ENCODE assay signal across 1 cellular context in the genomic region with DNA sequence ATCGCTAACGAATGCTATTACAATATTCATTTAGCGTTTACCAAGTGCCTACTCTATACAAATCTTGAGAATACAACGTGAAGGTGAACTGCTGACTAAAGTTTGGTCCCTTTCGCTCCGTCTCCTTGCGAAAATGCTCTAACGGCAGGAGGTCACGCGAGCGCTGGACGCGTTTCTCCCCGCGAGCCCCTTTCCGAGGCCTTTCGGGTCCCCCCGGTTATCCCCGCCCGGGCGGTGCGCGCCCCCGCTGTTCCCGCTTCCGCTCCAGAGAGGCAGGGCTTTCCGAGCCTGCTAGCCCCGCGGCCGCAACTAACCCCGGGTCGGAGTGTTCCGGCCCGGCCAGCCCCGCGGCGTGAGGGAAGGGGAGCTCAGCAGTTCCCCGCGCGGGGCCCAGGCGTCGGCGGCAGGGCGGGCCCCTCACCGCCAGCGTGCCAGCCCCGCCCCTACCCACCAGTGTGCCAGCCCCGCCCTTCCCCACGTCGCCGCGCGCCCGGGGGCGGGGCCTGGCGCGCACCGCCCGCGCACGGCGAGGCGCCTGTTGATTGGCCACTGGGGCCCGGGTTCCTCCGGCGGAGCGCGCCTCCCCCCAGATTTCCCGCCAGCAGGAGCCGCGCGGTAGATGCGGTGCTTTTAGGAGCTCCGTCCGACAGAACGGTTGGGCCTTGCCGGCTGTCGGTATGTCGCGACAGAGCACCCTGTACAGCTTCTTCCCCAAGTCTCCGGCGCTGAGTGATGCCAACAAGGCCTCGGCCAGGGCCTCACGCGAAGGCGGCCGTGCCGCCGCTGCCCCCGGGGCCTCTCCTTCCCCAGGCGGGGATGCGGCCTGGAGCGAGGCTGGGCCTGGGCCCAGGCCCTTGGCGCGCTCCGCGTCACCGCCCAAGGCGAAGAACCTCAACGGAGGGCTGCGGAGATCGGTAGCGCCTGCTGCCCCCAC.
TF ChIP-seq lines count a peak whose summit lies in the region.

MSH6 (plus strand) TSS at position 589 of the 934 bp plus-strand sequence; CDS start at position 678, 89 bp downstream.

TF ChIP-seq in HepG2, 621 proteins besides CTCF, POLR2A, EP300 and RAD21 (continued from another document and continues in another):
- TF ChIP-seq, protein P1, sequence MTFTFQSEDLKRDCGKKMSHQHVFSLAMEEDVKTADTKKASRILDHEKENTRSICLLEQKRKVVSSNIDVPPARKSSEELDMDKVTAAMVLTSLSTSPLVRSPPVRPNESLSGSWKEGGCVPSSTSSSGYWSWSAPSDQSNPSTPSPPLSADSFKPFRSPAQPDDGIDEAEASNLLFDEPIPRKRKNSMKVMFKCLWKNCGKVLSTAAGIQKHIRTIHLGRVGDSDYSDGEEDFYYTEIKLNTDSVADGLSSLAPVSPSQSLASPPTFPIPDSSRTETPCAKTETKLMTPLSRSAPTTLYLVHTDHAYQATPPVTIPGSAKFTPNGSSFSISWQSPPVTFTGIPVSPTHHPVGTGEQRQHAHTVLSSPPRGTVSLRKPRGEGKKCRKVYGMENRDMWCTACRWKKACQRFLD (CRISPR knock-in tag; IDR thresholded peaks at IDR 0.05; ENCODE audit: borderline replicate concordance) = peak; percentile 90; the same call in 1 of the 2 replicates
- TF ChIP-seq ZNF605 (CRISPR knock-in tag; IDR thresholded peaks at IDR 0.05) (peak; percentile 70; the same call in 1 of the 2 replicates), ZNF678 (CRISPR knock-in tag; IDR thresholded peaks at IDR 0.05) (no peak), THAP7 (CRISPR knock-in tag; IDR thresholded peaks at IDR 0.05) (peak; percentile 93), ZSCAN31 (CRISPR knock-in tag; IDR thresholded peaks at IDR 0.05; ENCODE audit: low read depth) (peak; percentile 79), ZNF20 (CRISPR knock-in tag; IDR thresholded peaks at IDR 0.05) (peak; percentile 86; the same call in 1 of the 2 replicates), ZBTB43 (CRISPR knock-in tag; conservative IDR thresholded peaks at IDR 0.05) (peak; percentile 92), IKZF4 (CRISPR knock-in tag; IDR thresholded peaks at IDR 0.05; ENCODE audit: borderline replicate concordance, low read depth, not compliant biosample characterization) (peak; percentile 93), ATF7-NPFF (CRISPR knock-in tag; IDR thresholded peaks at IDR 0.05; ENCODE audit: low read depth) (peak; percentile 99), ZNF317 (CRISPR knock-in tag; IDR thresholded peaks at IDR 0.05) (no peak), NPAS2 (CRISPR knock-in tag; IDR thresholded peaks at IDR 0.05; ENCODE audit: borderline replicate concordance) (0 out of 2 replicates have a peak, but pooled peaks have one; percentile 49), ZNF383 (CRISPR knock-in tag; IDR thresholded peaks at IDR 0.05; ENCODE audit: borderline replicate concordance) (no peak), MAFK (conservative IDR thresholded peaks at IDR 0.05 in 1 of 2, IDR thresholded peaks at IDR 0.05 in 1 of 2; ENCODE audit: low read length in 2 of 2) (no peak), ZNF775 (CRISPR knock-in tag; IDR thresholded peaks at IDR 0.05; ENCODE audit: borderline replicate concordance) (no peak; the same call in 1 of the 2 replicates), SNAPC2 (CRISPR knock-in tag; IDR thresholded peaks at IDR 0.05) (peak; percentile 88), HNF4A (CRISPR knock-in tag; IDR thresholded peaks at IDR 0.05) (no peak), ZSCAN12 (CRISPR knock-in tag; IDR thresholded peaks at IDR 0.05) (peak; percentile 96; the same call in 1 of the 2 replicates), GFI1 (CRISPR knock-in tag; IDR thresholded peaks at IDR 0.05; ENCODE audit: borderline replicate concordance) (peak; percentile 92), TEAD3 (CRISPR knock-in tag; optimal IDR thresholded peaks at IDR 0.05; ENCODE audit: borderline replicate concordance) (peak; percentile 66), ZNF225 (CRISPR knock-in tag; IDR thresholded peaks at IDR 0.05) (peak; percentile 89), ZNF331 (CRISPR knock-in tag; IDR thresholded peaks at IDR 0.05) (peak; percentile 56; the same call in 1 of the 2 replicates), KDM4B (CRISPR knock-in tag; IDR thresholded peaks at IDR 0.05) (no peak; the same call in 1 of the 2 replicates), KLF12 (CRISPR knock-in tag; IDR thresholded peaks at IDR 0.05; ENCODE audit: borderline replicate concordance) (peak; percentile 92), ATF6 (CRISPR knock-in tag; conservative IDR thresholded peaks at IDR 0.05) (no peak; the same call in 1 of the 2 replicates), MAFF (IDR thresholded peaks at IDR 0.05; ENCODE audit: low read depth, low read length) (no peak; the same call in 1 of the 2 replicates), YY1 (IDR thresholded peaks at IDR 0.05; ENCODE audit: insufficient read depth, insufficient replicate concordance, low read depth, low read length) (peak; percentile 65), ZNF564 (CRISPR knock-in tag; IDR thresholded peaks at IDR 0.05) (peak; percentile 90), STAT5B (CRISPR knock-in tag; IDR thresholded peaks at IDR 0.05) (0 out of 2 replicates have a peak, but pooled peaks have one; percentile 41), ZNF629 (CRISPR knock-in tag; conservative IDR thresholded peaks at IDR 0.05) (peak; percentile 5), CREB3 (CRISPR knock-in tag; IDR thresholded peaks at IDR 0.05) (peak; percentile 28; the same call in 1 of the 2 replicates), SAP130 (CRISPR knock-in tag; IDR thresholded peaks at IDR 0.05; ENCODE audit: low read depth) (peak; percentile 68), SMAD9 (CRISPR knock-in tag; IDR thresholded peaks at IDR 0.05) (peak; percentile 87), ZNF414 (CRISPR knock-in tag; IDR thresholded peaks at IDR 0.05) (peak; percentile 42; the same call in 1 of the 2 replicates), ZNF737 (CRISPR knock-in tag; IDR thresholded peaks at IDR 0.05; ENCODE audit: borderline replicate concordance) (peak; percentile 76; the same call in 1 of the 2 replicates), STAG1 (CRISPR knock-in tag; IDR thresholded peaks at IDR 0.05) (no peak), CBFB (CRISPR knock-in tag; IDR thresholded peaks at IDR 0.05) (0 out of 2 replicates have a peak, but pooled peaks have one; percentile 33), BRCA1 (CRISPR knock-in tag; IDR thresholded peaks at IDR 0.05) (no peak; the same call in 1 of the 2 replicates), ZNF256 (CRISPR knock-in tag; conservative IDR thresholded peaks at IDR 0.05) (peak; percentile 79), ERF (CRISPR knock-in tag; IDR thresholded peaks at IDR 0.05) (peak; percentile 97), ASH2L (IDR thresholded peaks at IDR 0.05; ENCODE audit: insufficient read length, low read depth, low read length) (peak; percentile 94), GATA4 (IDR thresholded peaks at IDR 0.05; ENCODE audit: borderline replicate concordance, low read depth) (peak; percentile 46; the same call in 1 of the 2 replicates), BHLHE40 (IDR thresholded peaks at IDR 0.05; ENCODE audit: low read length) (peak; percentile 68), ZNF274 (CRISPR knock-in tag; IDR thresholded peaks at IDR 0.05) (peak; percentile 97), KMT2A (CRISPR knock-in tag; IDR thresholded peaks at IDR 0.05) (peak; percentile 60), DNMT3B (CRISPR knock-in tag; conservative IDR thresholded peaks at IDR 0.05) (no peak), GABPB1 (CRISPR knock-in tag; IDR thresholded peaks at IDR 0.05) (peak; percentile 89)
- TF ChIP-seq, protein P2, sequence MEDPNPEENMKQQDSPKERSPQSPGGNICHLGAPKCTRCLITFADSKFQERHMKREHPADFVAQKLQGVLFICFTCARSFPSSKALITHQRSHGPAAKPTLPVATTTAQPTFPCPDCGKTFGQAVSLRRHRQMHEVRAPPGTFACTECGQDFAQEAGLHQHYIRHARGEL (CRISPR knock-in tag; IDR thresholded peaks at IDR 0.05) = 0 out of 2 replicates have a peak, but pooled peaks have one; percentile 49
- TF ChIP-seq, protein P3, sequence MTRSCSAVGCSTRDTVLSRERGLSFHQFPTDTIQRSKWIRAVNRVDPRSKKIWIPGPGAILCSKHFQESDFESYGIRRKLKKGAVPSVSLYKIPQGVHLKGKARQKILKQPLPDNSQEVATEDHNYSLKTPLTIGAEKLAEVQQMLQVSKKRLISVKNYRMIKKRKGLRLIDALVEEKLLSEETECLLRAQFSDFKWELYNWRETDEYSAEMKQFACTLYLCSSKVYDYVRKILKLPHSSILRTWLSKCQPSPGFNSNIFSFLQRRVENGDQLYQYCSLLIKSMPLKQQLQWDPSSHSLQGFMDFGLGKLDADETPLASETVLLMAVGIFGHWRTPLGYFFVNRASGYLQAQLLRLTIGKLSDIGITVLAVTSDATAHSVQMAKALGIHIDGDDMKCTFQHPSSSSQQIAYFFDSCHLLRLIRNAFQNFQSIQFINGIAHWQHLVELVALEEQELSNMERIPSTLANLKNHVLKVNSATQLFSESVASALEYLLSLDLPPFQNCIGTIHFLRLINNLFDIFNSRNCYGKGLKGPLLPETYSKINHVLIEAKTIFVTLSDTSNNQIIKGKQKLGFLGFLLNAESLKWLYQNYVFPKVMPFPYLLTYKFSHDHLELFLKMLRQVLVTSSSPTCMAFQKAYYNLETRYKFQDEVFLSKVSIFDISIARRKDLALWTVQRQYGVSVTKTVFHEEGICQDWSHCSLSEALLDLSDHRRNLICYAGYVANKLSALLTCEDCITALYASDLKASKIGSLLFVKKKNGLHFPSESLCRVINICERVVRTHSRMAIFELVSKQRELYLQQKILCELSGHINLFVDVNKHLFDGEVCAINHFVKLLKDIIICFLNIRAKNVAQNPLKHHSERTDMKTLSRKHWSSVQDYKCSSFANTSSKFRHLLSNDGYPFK (CRISPR knock-in tag; IDR thresholded peaks at IDR 0.05; ENCODE audit: borderline replicate concordance) = peak; percentile 70; the same call in 1 of the 2 replicates
- TF ChIP-seq, protein P4, sequence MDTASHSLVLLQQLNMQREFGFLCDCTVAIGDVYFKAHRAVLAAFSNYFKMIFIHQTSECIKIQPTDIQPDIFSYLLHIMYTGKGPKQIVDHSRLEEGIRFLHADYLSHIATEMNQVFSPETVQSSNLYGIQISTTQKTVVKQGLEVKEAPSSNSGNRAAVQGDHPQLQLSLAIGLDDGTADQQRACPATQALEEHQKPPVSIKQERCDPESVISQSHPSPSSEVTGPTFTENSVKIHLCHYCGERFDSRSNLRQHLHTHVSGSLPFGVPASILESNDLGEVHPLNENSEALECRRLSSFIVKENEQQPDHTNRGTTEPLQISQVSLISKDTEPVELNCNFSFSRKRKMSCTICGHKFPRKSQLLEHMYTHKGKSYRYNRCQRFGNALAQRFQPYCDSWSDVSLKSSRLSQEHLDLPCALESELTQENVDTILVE (CRISPR knock-in tag; IDR thresholded peaks at IDR 0.05) = peak; percentile 68; the same call in 1 of the 2 replicates
- TF ChIP-seq, protein P5, sequence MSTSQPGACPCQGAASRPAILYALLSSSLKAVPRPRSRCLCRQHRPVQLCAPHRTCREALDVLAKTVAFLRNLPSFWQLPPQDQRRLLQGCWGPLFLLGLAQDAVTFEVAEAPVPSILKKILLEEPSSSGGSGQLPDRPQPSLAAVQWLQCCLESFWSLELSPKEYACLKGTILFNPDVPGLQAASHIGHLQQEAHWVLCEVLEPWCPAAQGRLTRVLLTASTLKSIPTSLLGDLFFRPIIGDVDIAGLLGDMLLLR (CRISPR knock-in tag; IDR thresholded peaks at IDR 0.05) = peak; percentile 76; the same call in 1 of the 2 replicates
- TF ChIP-seq, protein P6, sequence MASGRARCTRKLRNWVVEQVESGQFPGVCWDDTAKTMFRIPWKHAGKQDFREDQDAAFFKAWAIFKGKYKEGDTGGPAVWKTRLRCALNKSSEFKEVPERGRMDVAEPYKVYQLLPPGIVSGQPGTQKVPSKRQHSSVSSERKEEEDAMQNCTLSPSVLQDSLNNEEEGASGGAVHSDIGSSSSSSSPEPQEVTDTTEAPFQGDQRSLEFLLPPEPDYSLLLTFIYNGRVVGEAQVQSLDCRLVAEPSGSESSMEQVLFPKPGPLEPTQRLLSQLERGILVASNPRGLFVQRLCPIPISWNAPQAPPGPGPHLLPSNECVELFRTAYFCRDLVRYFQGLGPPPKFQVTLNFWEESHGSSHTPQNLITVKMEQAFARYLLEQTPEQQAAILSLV (CRISPR knock-in tag; IDR thresholded peaks at IDR 0.05; ENCODE audit: borderline replicate concordance) = peak; percentile 97
